2 cellular contexts compared by ENCODE assay signal in genomic region chr19:56126983-56127780, GRCh38.
A peak's percentile ranks its signal among the peaks of the same experiment; 100 is the strongest.
TF ChIP-seq lines count a peak whose summit lies in the region.

No MANE protein-coding gene starts in this region.

TF ChIP-seq in GM23338, 12 proteins besides CTCF, POLR2A, EP300 and RAD21:
- TF ChIP-seq EZH2 (IDR thresholded peaks at IDR 0.05; ENCODE audit: low read depth, unreplicated experiment) (no peak), POLR2AphosphoS5 (IDR thresholded peaks at IDR 0.05; ENCODE audit: low read depth) (no peak), ZNF462 (CRISPR knock-in tag; IDR thresholded peaks at IDR 0.05) (no peak), JUNB (IDR thresholded peaks at IDR 0.05; ENCODE audit: unreplicated experiment) (no peak), EZH2phosphoT487 (IDR thresholded peaks at IDR 0.05; ENCODE audit: unreplicated experiment) (no peak), CREB1 (CRISPR knock-in tag; IDR thresholded peaks at IDR 0.05; ENCODE audit: low read depth) (no peak), ZNF114 (CRISPR knock-in tag; IDR thresholded peaks at IDR 0.05) (no peak), ZNF331 (CRISPR knock-in tag; IDR thresholded peaks at IDR 0.05; ENCODE audit: low read depth) (no peak)

TF ChIP-seq in H1, 55 proteins besides CTCF, POLR2A, EP300 and RAD21:
- TF ChIP-seq MAX (IDR thresholded peaks at IDR 0.05) (peak; percentile 85), CREB1 (IDR thresholded peaks at IDR 0.05) (no peak), USF2 (IDR thresholded peaks at IDR 0.05; ENCODE audit: low read length) (peak; percentile 63), KDM5A (IDR thresholded peaks at IDR 0.05; ENCODE audit: low read length) (no peak), E2F6 (IDR thresholded peaks at IDR 0.05) (peak; percentile 55; the same call in 1 of the 2 replicates), EZH2 (IDR thresholded peaks at IDR 0.05; ENCODE audit: low read depth, low read length, severe bottlenecking) (no peak)
